21 cellular contexts compared by ENCODE assay signal in genomic region chr19:4010808-4011110, GRCh38. TPM values are rescaled to one million over a fixed set of nuclear protein-coding genes. Genes with fewer than 3 reads are reported as not detected.
DNase-seq lines count a peak whose midpoint lies in the region; ATAC-seq and TF ChIP-seq lines count a peak whose summit lies in the region.
"Had no signal": no experiment of that assay in that cellular context is flagged by ENCODE, and none has a peak within 500 bp of the region (broad histone marks: within the 10 kb centered on the region; RNA-seq: fewer than 3 reads in every experiment).

No MANE protein-coding gene starts in this region.

- WGBS in gastroesophageal sphincter (ENCODE audit: low coverage in 1 of 2), 2 donors = 20% methylated on average over 1 of the region's 14 CpGs; no CpG with 5 or more reads in 1 of the 2 donors
- 80 to 85% methylated on average over 14 of the region's 14 CpGs for WGBS in sigmoid colon, 2 donors

- H3K4me1 ChIP-seq in BLaER1 treated with 17β-estradiol and CSF1 and Interleukin-3, amounts not matched to agents 10 nM and 100 nM = peaks cover 34 to 59% (median 43%) of the 10 kb centered on the region in 10 experiments
- H3K4me1 ChIP-seq in gastroesophageal sphincter = peaks cover 0 to 89% (median 53%) of the 10 kb centered on the region in 3 donors
- peaks cover 0 to 83% (median 82%) of the 10 kb centered on the region in 4 donors for H3K4me1 ChIP-seq in sigmoid colon

- H3K36me3 ChIP-seq in BLaER1 treated with 17β-estradiol and CSF1 and Interleukin-3, amounts not matched to agents 10 nM and 100 nM = peaks cover 44 to 59% (median 53%) of the 10 kb centered on the region in 11 experiments
- peaks cover 19% of the 10 kb centered on the region; the same call in 1 of the 2 replicates for H3K36me3 ChIP-seq in SK-N-MC (ENCODE audit: insufficient read depth, low read length)
- H3K36me3 ChIP-seq in gastroesophageal sphincter = peaks cover 0 to 24% of the 10 kb centered on the region in 2 donors
- peaks cover 7 to 19% (median 13%) of the 10 kb centered on the region in 4 donors for H3K36me3 ChIP-seq in sigmoid colon

- H3K27ac ChIP-seq in BLaER1 treated with 17β-estradiol and CSF1 and Interleukin-3, amounts not matched to agents 10 nM and 100 nM = no peak overlapping the region; a peak in 1 of 22 replicates
- H3K27ac ChIP-seq in SK-N-MC (no peak overlapping the region), gastroesophageal sphincter (peak overlapping the region in 3 of 4 donors; percentile 69 to 97 (median 95)), sigmoid colon (peak overlapping the region; percentile 54 to 99 (median 97))
- H3K27ac ChIP-seq: lower lobe of right lung had no signal

- ATAC-seq in gastroesophageal sphincter = no peak
- ATAC-seq: lower lobe of right lung, mucosa of descending colon, Panc1, SK-N-SH treated with all-trans-retinoic acid at 6 μM for 48 hours, WTC11 had no signal

- no peaks in the 10 kb centered on the region for H3K27me3 ChIP-seq in BLaER1 treated with 17β-estradiol and CSF1 and Interleukin-3, amounts not matched to agents 10 nM and 100 nM
- no peaks in the 10 kb centered on the region for H3K27me3 ChIP-seq in gastroesophageal sphincter
- no peaks in the 10 kb centered on the region for H3K27me3 ChIP-seq in sigmoid colon
- H3K27me3 ChIP-seq: adrenal gland had no signal

- H3K9me3 ChIP-seq in BLaER1 treated with 17β-estradiol and CSF1 and Interleukin-3, amounts not matched to agents 10 nM and 100 nM (replicated peaks in 1 of 11) = no peaks in the 10 kb centered on the region
- H3K9me3 ChIP-seq in SK-N-MC (ENCODE audit: low read depth, low read length) (no peaks in the 10 kb centered on the region), gastroesophageal sphincter (no peaks in the 10 kb centered on the region), sigmoid colon (no peaks in the 10 kb centered on the region)
- H3K9me3 ChIP-seq: adrenal gland, HAP-1, lower lobe of right lung, mucosa of descending colon had no signal

- H3K27ac Mint-ChIP-seq in activated T-helper 2 cell treated with anti-CD3 and anti-CD28 coated beads, Interferon-gamma antibody, Interleukin-2, Interleukin-4, amounts not matched to agents 10 μg/mL and 5 μg/mL and 100 μg/mL, durations not matched to agents 14 hours and 24 hours and 36 hours = no peak overlapping the region
- H3K27ac Mint-ChIP-seq: WTC11 had no signal

- H3K4me2 ChIP-seq in BLaER1 treated with 17β-estradiol and CSF1 and Interleukin-3, amounts not matched to agents 10 nM and 100 nM = peak overlapping the region in 3 of 11 experiments; percentile 11 to 16 (median 12); a peak in 1 of 22 replicates

- peaks cover 70 to 78% (median 76%) of the 10 kb centered on the region in 11 experiments for H4K20me1 ChIP-seq in BLaER1 treated with 17β-estradiol and CSF1 and Interleukin-3, amounts not matched to agents 10 nM and 100 nM

- H3K36me3 Mint-ChIP-seq in activated T-helper 2 cell treated with anti-CD3 and anti-CD28 coated beads, Interferon-gamma antibody, Interleukin-2, Interleukin-4, amounts not matched to agents 10 μg/mL and 5 μg/mL and 100 μg/mL, durations not matched to agents 14 hours and 24 hours and 36 hours (ENCODE audit: low read depth) = peaks cover 24% of the 10 kb centered on the region

- H3K4me3 Mint-ChIP-seq in activated T-helper 2 cell treated with anti-CD3 and anti-CD28 coated beads, Interferon-gamma antibody, Interleukin-2, Interleukin-4, amounts not matched to agents 10 μg/mL and 5 μg/mL and 100 μg/mL, durations not matched to agents 14 hours and 24 hours and 36 hours (ENCODE audit: low read depth) = no peak overlapping the region
- H3K4me3 Mint-ChIP-seq: WTC11 had no signal

- TF ChIP-seq EP300 in gastroesophageal sphincter (IDR thresholded peaks at IDR 0.05) (no peak), sigmoid colon (IDR thresholded peaks at IDR 0.05) (no peak)

- peak overlapping the region in 10 of 11 experiments; percentile 51 to 91 (median 84); a peak in 11 of 22 replicates for H3K9ac ChIP-seq in BLaER1 treated with 17β-estradiol and CSF1 and Interleukin-3, amounts not matched to agents 10 nM and 100 nM
- peak overlapping the region; percentile 15 for H3K9ac ChIP-seq in SK-N-MC (ENCODE audit: insufficient read length)

- TF ChIP-seq CTCF in gastroesophageal sphincter (IDR thresholded peaks at IDR 0.05) (no peak), sigmoid colon (IDR thresholded peaks at IDR 0.05) (no peak)

- no peak overlapping the region for H3K4me3 ChIP-seq in BLaER1 treated with 17β-estradiol and CSF1 and Interleukin-3, amounts not matched to agents 10 nM and 100 nM
- H3K4me3 ChIP-seq in SK-N-MC (no peak overlapping the region), gastroesophageal sphincter (peak overlapping the region in 1 of 2 donors; percentile 27), sigmoid colon (peak overlapping the region in 2 of 4 donors; percentile 11 to 100)
- H3K4me3 ChIP-seq: adrenal gland, HAP-1, lower lobe of right lung, mucosa of descending colon had no signal

- no peaks in the 10 kb centered on the region for H3K27me3 Mint-ChIP-seq in activated T-helper 2 cell treated with anti-CD3 and anti-CD28 coated beads, Interferon-gamma antibody, Interleukin-2, Interleukin-4, amounts not matched to agents 10 μg/mL and 5 μg/mL and 100 μg/mL, durations not matched to agents 14 hours and 24 hours and 36 hours (ENCODE audit: low read depth)

- intact Hi-C loops in sigmoid colon (cut with DNase I) = no loop called here
- intact Hi-C loops in activated T-helper 2 cell treated with anti-CD3 and anti-CD28 coated beads, Interferon-gamma antibody, Interleukin-2, Interleukin-4, amounts not matched to agents 10 μg/mL and 5 μg/mL and 100 μg/mL, durations not matched to agents 14 hours and 24 hours and 36 hours (cut with micrococcal nuclease) = no loop called here

- DNase-seq in SK-N-MC (ENCODE audit: low read depth, low spot score) (no peak), sigmoid colon (no peak), ecto neural progenitor cell (ENCODE audit: low spot score) (no peak), RKO (ENCODE audit: low spot score) (no peak)
- no peak for DNase-seq in activated T-helper 2 cell treated with anti-CD3 and anti-CD28 coated beads, Interferon-gamma antibody, Interleukin-2, Interleukin-4, amounts not matched to agents 10 μg/mL and 5 μg/mL and 100 μg/mL, durations not matched to agents 14 hours and 24 hours and 36 hours (ENCODE audit: low spot score)
- no peak for DNase-seq in stimulated activated naive CD4-positive, alpha-beta T cell (lab: John Stamatoyannopoulos, UW)
- DNase-seq: activated CD4-positive, alpha-beta T cell treated with anti-CD3 and anti-CD28 coated beads, Interleukin-2, amount 50 U/mL, for 48 hours; activated CD8-positive, alpha-beta memory T cell treated with anti-CD3 and anti-CD28 coated beads, Interleukin-2, amount 50 U/mL, for 48 hours; activated gamma-delta T cell; KBM-7; lower lobe of right lung; mucosa of descending colon; NCI-H510A treated with DMSO at 0.1 percent for 48 hours; nucleus accumbens had no signal

- no peaks in the 10 kb centered on the region for H3K9me3 Mint-ChIP-seq in activated T-helper 2 cell treated with anti-CD3 and anti-CD28 coated beads, Interferon-gamma antibody, Interleukin-2, Interleukin-4, amounts not matched to agents 10 μg/mL and 5 μg/mL and 100 μg/mL, durations not matched to agents 14 hours and 24 hours and 36 hours
- H3K9me3 Mint-ChIP-seq: WTC11 had no signal

- TF ChIP-seq POLR2A in gastroesophageal sphincter (IDR thresholded peaks at IDR 0.05) (no peak), sigmoid colon (IDR thresholded peaks at IDR 0.05) (no peak)

- peaks cover 8% of the 10 kb centered on the region for H3K4me1 Mint-ChIP-seq in activated T-helper 2 cell treated with anti-CD3 and anti-CD28 coated beads, Interferon-gamma antibody, Interleukin-2, Interleukin-4, amounts not matched to agents 10 μg/mL and 5 μg/mL and 100 μg/mL, durations not matched to agents 14 hours and 24 hours and 36 hours (ENCODE audit: low read depth)

RNA-seq across cellular contexts. Expression of gene PIAS4, which starts 3.2 kb away (rescaled TPM):
- total RNA-seq in gastroesophageal sphincter = 10 to 100 TPM; 15.3 to 26.4 (median 16.8) TPM
- 10 to 100 TPM; 16.5 to 29.9 (median 19.3) TPM for total RNA-seq in sigmoid colon
- 10 to 100 TPM in 2 of 3 donors, 1 to 10 TPM in 1; 7.2 to 21.8 (median 15.0) TPM for polyA plus RNA-seq in sigmoid colon
- total RNA-seq in activated T-helper 2 cell treated with anti-CD3 and anti-CD28 coated beads, Interferon-gamma antibody, Interleukin-2, Interleukin-4, amounts not matched to agents 10 μg/mL and 5 μg/mL and 100 μg/mL, durations not matched to agents 14 hours and 24 hours and 36 hours = 31.5 and 36.3 TPM in 2 replicates

RNA-seq across cellular contexts. Expression of gene EEF2, which starts 25.5 kb away (rescaled TPM):
- total RNA-seq in gastroesophageal sphincter (1,000 to 10,000 TPM; 2,212 to 2,463 (median 2,311) TPM), sigmoid colon (1,000 to 10,000 TPM; 1,842 to 2,448 (median 2,055) TPM)
- 1,000 to 10,000 TPM in 2 of 3 donors, 100 to 1,000 TPM in 1; 906 to 1,654 (median 1,225) TPM for polyA plus RNA-seq in sigmoid colon
- total RNA-seq in activated T-helper 2 cell treated with anti-CD3 and anti-CD28 coated beads, Interferon-gamma antibody, Interleukin-2, Interleukin-4, amounts not matched to agents 10 μg/mL and 5 μg/mL and 100 μg/mL, durations not matched to agents 14 hours and 24 hours and 36 hours = 2,377 and 2,451 TPM in 2 replicates

RNA-seq across cellular contexts. Expression of gene DAPK3, which starts 39.9 kb away (rescaled TPM):
- total RNA-seq in gastroesophageal sphincter (100 to 1,000 TPM; 192 to 257 (median 235) TPM), sigmoid colon (100 to 1,000 TPM in 3 of 4 donors, 10 to 100 TPM in 1; 91.3 to 167 (median 125) TPM)
- polyA plus RNA-seq in sigmoid colon = 10 to 100 TPM; 38.4 to 66.8 (median 52.9) TPM
- total RNA-seq in activated T-helper 2 cell treated with anti-CD3 and anti-CD28 coated beads, Interferon-gamma antibody, Interleukin-2, Interleukin-4, amounts not matched to agents 10 μg/mL and 5 μg/mL and 100 μg/mL, durations not matched to agents 14 hours and 24 hours and 36 hours = 40.1 and 43.3 TPM in 2 replicates

RNA-seq across cellular contexts. Expression of gene ZBTB7A, which starts 55.9 kb away (rescaled TPM):
- total RNA-seq in gastroesophageal sphincter (100 to 1,000 TPM in 1 of 4 donors, 10 to 100 TPM in 3; 65.6 to 122 (median 82.4) TPM), sigmoid colon (10 to 100 TPM; 35.4 to 53.2 (median 44.8) TPM)
- polyA plus RNA-seq in sigmoid colon = 10 to 100 TPM; 22.8 to 39.1 (median 23.8) TPM
- 39.9 and 41.2 TPM in 2 replicates for total RNA-seq in activated T-helper 2 cell treated with anti-CD3 and anti-CD28 coated beads, Interferon-gamma antibody, Interleukin-2, Interleukin-4, amounts not matched to agents 10 μg/mL and 5 μg/mL and 100 μg/mL, durations not matched to agents 14 hours and 24 hours and 36 hours

Comparison
In these comparisons a context has a peak if more than half of its experiments do, and no peak if none do; other contexts are left out.
1. H3K27ac ChIP-seq: peak in gastroesophageal sphincter (3 of 4) and sigmoid colon (4 of 4); none in BLaER1 treated with 17β-estradiol and CSF1 and Interleukin-3, amounts not matched to agents 10 nM and 100 nM (0 of 11) and SK-N-MC (single experiment).